ENCODE assay signal across 1 cellular context in genomic region chrX:70062961-70063550, GRCh38.
TF ChIP-seq lines count a peak whose summit lies in the region.

No MANE protein-coding gene starts in this region.

TF ChIP-seq in IMR-90, 13 proteins besides CTCF, POLR2A, EP300 and RAD21 (continued from another document):
- TF ChIP-seq MAZ (IDR thresholded peaks at IDR 0.05; ENCODE audit: borderline replicate concordance, low read depth, low read length), result no peak
- TF ChIP-seq BHLHE40 (IDR thresholded peaks at IDR 0.05; ENCODE audit: low read depth, low read length), result no peak
- TF ChIP-seq NFE2L2 (IDR thresholded peaks at IDR 0.05; ENCODE audit: low read depth, low read length), result no peak
- TF ChIP-seq RFX5 (IDR thresholded peaks at IDR 0.05; ENCODE audit: low read depth, low read length), result no peak
- no peak for TF ChIP-seq USF2 (IDR thresholded peaks at IDR 0.05; ENCODE audit: low read depth, low read length)
- no peak for TF ChIP-seq CEBPB (IDR thresholded peaks at IDR 0.05; ENCODE audit: low read depth, low read length)
- TF ChIP-seq MAFK (IDR thresholded peaks at IDR 0.05; ENCODE audit: low read depth, low read length), result no peak
- no peak for TF ChIP-seq FOS (IDR thresholded peaks at IDR 0.05; ENCODE audit: low read depth, low read length)
